Comparison of ENCODE assay signal across 8 cellular contexts in genomic region chr12:53180931-53181645, GRCh38. TPM values are rescaled to one million over a fixed set of nuclear protein-coding genes. Genes with fewer than 3 reads are reported as not detected.
DNase-seq lines count a peak whose midpoint lies in the region; ATAC-seq and TF ChIP-seq lines count a peak whose summit lies in the region.

No MANE protein-coding gene starts in this region.

- peak overlapping the region; percentile 84 for H3K27ac Mint-ChIP-seq in WTC11

- H3K4me3 Mint-ChIP-seq in WTC11, result peak overlapping the region; percentile 91

- DNase-seq in NK-92 treated with Interleukin-12 subunit alpha and Interleukin-12 subunit beta, amount 100 ng/mL, for 24 hours (lab: John Stamatoyannopoulos, UW), result peak; percentile 84
- DNase-seq in NK-92 (lab: John Stamatoyannopoulos, UW; ENCODE audit: unreplicated experiment) (no peak), NCI-H2107 treated with DMSO at 0.1 percent for 48 hours (lab: John Stamatoyannopoulos, UW; ENCODE audit: unreplicated experiment) (peak; percentile 44), WTC11 (ENCODE audit: low spot score) (peak; percentile 77), left colon (peak in 1 of 2 donors; percentile 78)
- peak; percentile 78 to 84 for DNase-seq in stimulated activated CD4-positive, alpha-beta T cell treated with anti-CD3 and anti-CD28 coated beads, Interleukin-2, amount 100 ng/mL, for 24 hours

- peaks cover 41% of the 10 kb centered on the region for H3K27me3 Mint-ChIP-seq in WTC11 (ENCODE audit: low read depth)

- H3K9me3 Mint-ChIP-seq in WTC11, result no peaks in the 10 kb centered on the region

- POLR2A ChIA-PET in WTC11 (lab: Charles Lee), result interaction anchor here (0.9 to 1.7 kb wide), 6 partner anchors 39 to 133 kb away, joined by 3 to 9 read pairs (median 3); partner anchors contain the start of genes PFDN5 and SPRYD3

- CTCF ChIA-PET in WTC11 (lab: Charles Lee), result interaction anchor here (0.9 to 3.4 kb wide), 22 partner anchors 8 to 171 kb away, joined by 3 to 37 read pairs (median 6); partner anchors contain the start of genes AAAS, ESPL1, IGFBP6 and MYG1

- peaks cover 18% of the 10 kb centered on the region for H3K4me1 Mint-ChIP-seq in WTC11

- intact Hi-C loops in left colon (cut with DNase I, micrococcal nuclease), result no loop called here

- ATAC-seq in HG02943 (IDR thresholded peaks at IDR 0.05; ENCODE audit: low read depth, unreplicated experiment) (peak; percentile 43), WTC11 (peak; percentile 61), left colon (peak; percentile 67)

- H3K36me3 Mint-ChIP-seq in WTC11, result peaks cover 33% of the 10 kb centered on the region

- TF ChIP-seq CTCF in WTC11 (IDR thresholded peaks at IDR 0.05), result no peak

- peak overlapping the region; percentile 91 for H3K27ac ChIP-seq in cingulate gyrus (ENCODE audit: low read depth, low read length)

TF ChIP-seq in WTC11, 78 proteins besides CTCF, POLR2A, EP300 and RAD21 (continues in another document):
- TF ChIP-seq, protein P1, sequence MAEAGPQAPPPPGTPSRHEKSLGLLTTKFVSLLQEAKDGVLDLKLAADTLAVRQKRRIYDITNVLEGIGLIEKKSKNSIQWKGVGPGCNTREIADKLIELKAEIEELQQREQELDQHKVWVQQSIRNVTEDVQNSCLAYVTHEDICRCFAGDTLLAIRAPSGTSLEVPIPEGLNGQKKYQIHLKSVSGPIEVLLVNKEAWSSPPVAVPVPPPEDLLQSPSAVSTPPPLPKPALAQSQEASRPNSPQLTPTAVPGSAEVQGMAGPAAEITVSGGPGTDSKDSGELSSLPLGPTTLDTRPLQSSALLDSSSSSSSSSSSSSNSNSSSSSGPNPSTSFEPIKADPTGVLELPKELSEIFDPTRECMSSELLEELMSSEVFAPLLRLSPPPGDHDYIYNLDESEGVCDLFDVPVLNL (CRISPR knock-in tag; IDR thresholded peaks at IDR 0.05; ENCODE audit: borderline replicate concordance, low read depth), result peak; percentile 58; the same call in 1 of the 2 replicates
- TF ChIP-seq HMGXB4 (CRISPR knock-in tag; IDR thresholded peaks at IDR 0.05) (0 out of 2 replicates have a peak, but pooled peaks have one; percentile 37), TP53 (CRISPR knock-in tag; IDR thresholded peaks at IDR 0.05) (0 out of 2 replicates have a peak, but pooled peaks have one; percentile 8), KAT7 (CRISPR knock-in tag; IDR thresholded peaks at IDR 0.05; ENCODE audit: borderline replicate concordance) (no peak), AR (CRISPR knock-in tag; IDR thresholded peaks at IDR 0.05) (no peak), NR3C1 (CRISPR knock-in tag; conservative IDR thresholded peaks at IDR 0.05; ENCODE audit: low read depth) (no peak), SMAD4 (CRISPR knock-in tag; IDR thresholded peaks at IDR 0.05) (no peak), ELF4 (CRISPR knock-in tag; IDR thresholded peaks at IDR 0.05; ENCODE audit: low read depth) (no peak), JUN (CRISPR knock-in tag; IDR thresholded peaks at IDR 0.05) (no peak), TEAD1 (CRISPR knock-in tag; IDR thresholded peaks at IDR 0.05) (no peak), PRRX2 (CRISPR knock-in tag; IDR thresholded peaks at IDR 0.05) (no peak), FOXP1 (CRISPR knock-in tag; IDR thresholded peaks at IDR 0.05; ENCODE audit: borderline replicate concordance) (peak; percentile 63), NR2C2 (CRISPR knock-in tag; IDR thresholded peaks at IDR 0.05) (no peak)
- TF ChIP-seq, protein P2, sequence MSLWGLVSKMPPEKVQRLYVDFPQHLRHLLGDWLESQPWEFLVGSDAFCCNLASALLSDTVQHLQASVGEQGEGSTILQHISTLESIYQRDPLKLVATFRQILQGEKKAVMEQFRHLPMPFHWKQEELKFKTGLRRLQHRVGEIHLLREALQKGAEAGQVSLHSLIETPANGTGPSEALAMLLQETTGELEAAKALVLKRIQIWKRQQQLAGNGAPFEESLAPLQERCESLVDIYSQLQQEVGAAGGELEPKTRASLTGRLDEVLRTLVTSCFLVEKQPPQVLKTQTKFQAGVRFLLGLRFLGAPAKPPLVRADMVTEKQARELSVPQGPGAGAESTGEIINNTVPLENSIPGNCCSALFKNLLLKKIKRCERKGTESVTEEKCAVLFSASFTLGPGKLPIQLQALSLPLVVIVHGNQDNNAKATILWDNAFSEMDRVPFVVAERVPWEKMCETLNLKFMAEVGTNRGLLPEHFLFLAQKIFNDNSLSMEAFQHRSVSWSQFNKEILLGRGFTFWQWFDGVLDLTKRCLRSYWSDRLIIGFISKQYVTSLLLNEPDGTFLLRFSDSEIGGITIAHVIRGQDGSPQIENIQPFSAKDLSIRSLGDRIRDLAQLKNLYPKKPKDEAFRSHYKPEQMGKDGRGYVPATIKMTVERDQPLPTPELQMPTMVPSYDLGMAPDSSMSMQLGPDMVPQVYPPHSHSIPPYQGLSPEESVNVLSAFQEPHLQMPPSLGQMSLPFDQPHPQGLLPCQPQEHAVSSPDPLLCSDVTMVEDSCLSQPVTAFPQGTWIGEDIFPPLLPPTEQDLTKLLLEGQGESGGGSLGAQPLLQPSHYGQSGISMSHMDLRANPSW (CRISPR knock-in tag; conservative IDR thresholded peaks at IDR 0.05; ENCODE audit: low read depth), result 0 out of 2 replicates have a peak, but pooled peaks have one; percentile 57
- TF ChIP-seq, protein P3, sequence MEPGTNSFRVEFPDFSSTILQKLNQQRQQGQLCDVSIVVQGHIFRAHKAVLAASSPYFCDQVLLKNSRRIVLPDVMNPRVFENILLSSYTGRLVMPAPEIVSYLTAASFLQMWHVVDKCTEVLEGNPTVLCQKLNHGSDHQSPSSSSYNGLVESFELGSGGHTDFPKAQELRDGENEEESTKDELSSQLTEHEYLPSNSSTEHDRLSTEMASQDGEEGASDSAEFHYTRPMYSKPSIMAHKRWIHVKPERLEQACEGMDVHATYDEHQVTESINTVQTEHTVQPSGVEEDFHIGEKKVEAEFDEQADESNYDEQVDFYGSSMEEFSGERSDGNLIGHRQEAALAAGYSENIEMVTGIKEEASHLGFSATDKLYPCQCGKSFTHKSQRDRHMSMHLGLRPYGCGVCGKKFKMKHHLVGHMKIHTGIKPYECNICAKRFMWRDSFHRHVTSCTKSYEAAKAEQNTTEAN (CRISPR knock-in tag; IDR thresholded peaks at IDR 0.05), result peak; percentile 56; the same call in 1 of the 2 replicates
- TF ChIP-seq, protein P4, sequence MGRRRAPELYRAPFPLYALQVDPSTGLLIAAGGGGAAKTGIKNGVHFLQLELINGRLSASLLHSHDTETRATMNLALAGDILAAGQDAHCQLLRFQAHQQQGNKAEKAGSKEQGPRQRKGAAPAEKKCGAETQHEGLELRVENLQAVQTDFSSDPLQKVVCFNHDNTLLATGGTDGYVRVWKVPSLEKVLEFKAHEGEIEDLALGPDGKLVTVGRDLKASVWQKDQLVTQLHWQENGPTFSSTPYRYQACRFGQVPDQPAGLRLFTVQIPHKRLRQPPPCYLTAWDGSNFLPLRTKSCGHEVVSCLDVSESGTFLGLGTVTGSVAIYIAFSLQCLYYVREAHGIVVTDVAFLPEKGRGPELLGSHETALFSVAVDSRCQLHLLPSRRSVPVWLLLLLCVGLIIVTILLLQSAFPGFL (CRISPR knock-in tag; IDR thresholded peaks at IDR 0.05; ENCODE audit: borderline replicate concordance), result no peak

RNA-seq across cellular contexts. Expression of gene CSAD, which starts 0.4 kb away (rescaled TPM):
- total RNA-seq in WTC11 (2021) (11.5 to 12.6 TPM (median 12.3 TPM) in 3 replicates), left colon (10 to 100 TPM; 22.8 to 28.7 TPM)

RNA-seq across cellular contexts. Expression of gene ZNF740, which starts 0.6 kb away (rescaled TPM):
- total RNA-seq in WTC11 (2021) (26.6 to 36.6 TPM (median 36.1 TPM) in 3 replicates), left colon (10 to 100 TPM; 28.7 to 32.7 TPM)

RNA-seq across cellular contexts. Expression of gene ITGB7, which starts 26.0 kb away (rescaled TPM):
- 0.90 to 1.4 TPM (median 1.1 TPM) in 3 replicates for total RNA-seq in WTC11 (2021)
- 1 to 10 TPM; 4.6 to 9.1 TPM for total RNA-seq in left colon

RNA-seq across cellular contexts. Expression of gene RARG, which starts 50.9 kb away (rescaled TPM):
- total RNA-seq in WTC11 (2021), result 68.1 to 77.2 TPM (median 69.7 TPM) in 3 replicates
- total RNA-seq in left colon, result 10 to 100 TPM; 10.2 to 12.3 TPM
